ENCODE assay signal across 5 cellular contexts in the genomic region with DNA sequence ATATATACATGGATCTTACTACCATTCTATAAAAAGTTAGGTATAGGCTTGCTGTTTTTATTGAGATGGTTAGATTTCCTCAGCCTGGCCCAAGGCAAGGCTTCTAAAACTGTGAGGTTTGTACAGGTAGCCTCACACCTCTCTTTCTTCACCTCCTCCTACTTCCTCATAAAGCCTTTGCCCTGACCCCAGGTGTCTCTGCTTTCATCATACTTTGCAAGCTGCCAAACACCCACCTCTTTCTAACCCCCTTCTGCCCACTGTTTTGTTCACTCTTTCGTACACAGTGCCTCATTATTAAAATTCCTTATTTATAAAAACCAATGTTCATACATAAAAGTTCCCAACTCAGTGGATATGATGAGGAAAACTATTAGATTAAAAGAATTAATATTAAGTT.
"Had no signal": no experiment of that assay in that cellular context is flagged by ENCODE, and none has a peak within 500 bp of the region (broad histone marks: within the 10 kb centered on the region; RNA-seq: fewer than 3 reads in every experiment).

No MANE protein-coding gene starts in this region.

- DNase-seq: H9, HCEC 1CT, IMR-90 had no signal

- ATAC-seq: GM23338, K562 had no signal

- H2AFZ ChIP-seq: GM23338 had no signal

- H3K27ac Mint-ChIP-seq: GM23338, H9 had no signal

- H3K9me3 Mint-ChIP-seq: GM23338, H9 had no signal

- H3K4me2 ChIP-seq: GM23338 had no signal

- H3K4me3 ChIP-seq: GM23338, K562 had no signal

- H3K4me3 Mint-ChIP-seq: GM23338, H9 had no signal
